Comparison of ENCODE assay signal across 8 cellular contexts in the genomic region with DNA sequence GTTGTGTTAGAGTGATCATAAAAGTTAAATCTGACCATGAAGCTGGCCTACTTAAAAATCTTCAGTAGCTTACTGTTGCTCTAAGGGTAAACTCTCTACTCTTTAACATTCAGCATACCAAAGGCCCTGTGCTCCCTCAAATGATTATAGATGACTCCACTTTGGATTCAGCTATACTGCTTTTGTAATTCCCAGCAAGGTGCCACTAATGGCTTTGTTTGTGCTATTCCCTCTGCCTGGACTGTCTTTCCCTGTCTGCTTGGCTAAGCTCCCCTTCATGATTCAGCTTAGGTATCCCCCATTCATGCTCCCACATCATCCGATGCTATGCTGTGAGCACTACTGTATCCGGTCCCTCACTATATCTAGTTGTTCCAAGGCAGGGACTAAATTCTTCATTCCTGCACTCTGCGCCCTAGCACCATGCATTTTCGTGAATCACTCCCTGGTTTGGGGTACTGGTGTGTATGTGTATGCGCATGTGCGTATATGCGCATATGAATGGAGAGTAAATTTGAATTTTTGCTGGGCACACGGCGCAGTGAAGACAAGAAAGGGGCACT.
DNase-seq lines count a peak whose midpoint lies in the region; ATAC-seq lines count a peak whose summit lies in the region.

No MANE protein-coding gene starts in this region.

- H3K27me3 ChIP-seq in iPS-18a (ENCODE audit: control insufficient read depth, insufficient read depth, low read length): no peaks in the 10 kb centered on the region

- H3K36me3 Mint-ChIP-seq in activated naive CD8-positive, alpha-beta T cell treated with anti-CD3 and anti-CD28 coated beads, Interleukin-2, amount 50 U/mL, for 24 hours (ENCODE audit: low read depth): peaks cover 31% of the 10 kb centered on the region
- H3K36me3 Mint-ChIP-seq in stimulated activated naive CD8-positive, alpha-beta T cell treated with anti-CD3 and anti-CD28 coated beads, Interleukin-15, Interleukin-2, amounts not matched to agents 100 ng/mL and 50 ng/mL, for 24 hours (ENCODE audit: low read depth): peaks cover 36% of the 10 kb centered on the region

- peak; percentile 60 for ATAC-seq in GM18502 (IDR thresholded peaks at IDR 0.05; ENCODE audit: poor library complexity, unreplicated experiment)
- peak; percentile 37 for ATAC-seq in HG03039 (IDR thresholded peaks at IDR 0.05; ENCODE audit: unreplicated experiment)
- peak; percentile 79 for ATAC-seq in activated naive CD8-positive, alpha-beta T cell treated with anti-CD3 and anti-CD28 coated beads, Interleukin-2, amount 50 U/mL, for 24 hours

- peaks cover 59% of the 10 kb centered on the region for H3K4me1 Mint-ChIP-seq in activated naive CD8-positive, alpha-beta T cell treated with anti-CD3 and anti-CD28 coated beads, Interleukin-2, amount 50 U/mL, for 24 hours
- H3K4me1 Mint-ChIP-seq in stimulated activated naive CD8-positive, alpha-beta T cell treated with anti-CD3 and anti-CD28 coated beads, Interleukin-15, Interleukin-2, amounts not matched to agents 100 ng/mL and 50 ng/mL, for 24 hours (ENCODE audit: low read depth): peaks cover 60% of the 10 kb centered on the region

- H3K4me1 ChIP-seq in iPS-18a (ENCODE audit: control insufficient read depth, low read depth, low read length): no peaks in the 10 kb centered on the region

- no peaks in the 10 kb centered on the region for H3K9me3 Mint-ChIP-seq in activated naive CD8-positive, alpha-beta T cell treated with anti-CD3 and anti-CD28 coated beads, Interleukin-2, amount 50 U/mL, for 24 hours
- no peaks in the 10 kb centered on the region for H3K9me3 Mint-ChIP-seq in stimulated activated naive CD8-positive, alpha-beta T cell treated with anti-CD3 and anti-CD28 coated beads, Interleukin-15, Interleukin-2, amounts not matched to agents 100 ng/mL and 50 ng/mL, for 24 hours

- in situ Hi-C loops in ACHN (cut with HindIII; ENCODE audit: low pct_ligation_motif_present, low pct_unique_long_range_greater_than_20kb, low sequenced_read_pairs): no loop called here

- H3K4me3 ChIP-seq in iPS-18a (ENCODE audit: low read length): peak overlapping the region; percentile 63

- DNase-seq in activated naive CD8-positive, alpha-beta T cell treated with anti-CD3 and anti-CD28 coated beads, Interleukin-2, amount 50 U/mL, for 24 hours: no peak
- DNase-seq in ACHN (no peak), NCI-H187 treated with DMSO at 0.1 percent for 48 hours (lab: John Stamatoyannopoulos, UW) (no peak)
- no peak for DNase-seq in activated CD4-positive, CD25-positive, alpha-beta regulatory T cell treated with anti-CD3 and anti-CD28 coated beads, Interleukin-2, amount 50 U/mL, for 72 hours

- H3K9ac ChIP-seq in iPS-18a (ENCODE audit: low read length): peak overlapping the region; percentile 94

- H3K4me3 Mint-ChIP-seq in activated naive CD8-positive, alpha-beta T cell treated with anti-CD3 and anti-CD28 coated beads, Interleukin-2, amount 50 U/mL, for 24 hours: peak overlapping the region; percentile 92
- H3K4me3 Mint-ChIP-seq in stimulated activated naive CD8-positive, alpha-beta T cell treated with anti-CD3 and anti-CD28 coated beads, Interleukin-15, Interleukin-2, amounts not matched to agents 100 ng/mL and 50 ng/mL, for 24 hours: peak overlapping the region; percentile 90

- no peak overlapping the region for H3K27ac ChIP-seq in iPS-18a (ENCODE audit: low read length)

- peak overlapping the region; percentile 96 for H3K27ac Mint-ChIP-seq in activated naive CD8-positive, alpha-beta T cell treated with anti-CD3 and anti-CD28 coated beads, Interleukin-2, amount 50 U/mL, for 24 hours
- peak overlapping the region; percentile 97 for H3K27ac Mint-ChIP-seq in stimulated activated naive CD8-positive, alpha-beta T cell treated with anti-CD3 and anti-CD28 coated beads, Interleukin-15, Interleukin-2, amounts not matched to agents 100 ng/mL and 50 ng/mL, for 24 hours

- H3K9me3 ChIP-seq in iPS-18a (ENCODE audit: control insufficient read depth, low read depth, low read length): no peaks in the 10 kb centered on the region

- H3K27me3 Mint-ChIP-seq in activated naive CD8-positive, alpha-beta T cell treated with anti-CD3 and anti-CD28 coated beads, Interleukin-2, amount 50 U/mL, for 24 hours: no peaks in the 10 kb centered on the region
- no peaks in the 10 kb centered on the region for H3K27me3 Mint-ChIP-seq in stimulated activated naive CD8-positive, alpha-beta T cell treated with anti-CD3 and anti-CD28 coated beads, Interleukin-15, Interleukin-2, amounts not matched to agents 100 ng/mL and 50 ng/mL, for 24 hours

- H3K36me3 ChIP-seq in iPS-18a (ENCODE audit: control insufficient read depth, low read depth, low read length): peaks cover 21% of the 10 kb centered on the region
